Comparison of ENCODE assay signal across 8 cellular contexts in the genomic region with DNA sequence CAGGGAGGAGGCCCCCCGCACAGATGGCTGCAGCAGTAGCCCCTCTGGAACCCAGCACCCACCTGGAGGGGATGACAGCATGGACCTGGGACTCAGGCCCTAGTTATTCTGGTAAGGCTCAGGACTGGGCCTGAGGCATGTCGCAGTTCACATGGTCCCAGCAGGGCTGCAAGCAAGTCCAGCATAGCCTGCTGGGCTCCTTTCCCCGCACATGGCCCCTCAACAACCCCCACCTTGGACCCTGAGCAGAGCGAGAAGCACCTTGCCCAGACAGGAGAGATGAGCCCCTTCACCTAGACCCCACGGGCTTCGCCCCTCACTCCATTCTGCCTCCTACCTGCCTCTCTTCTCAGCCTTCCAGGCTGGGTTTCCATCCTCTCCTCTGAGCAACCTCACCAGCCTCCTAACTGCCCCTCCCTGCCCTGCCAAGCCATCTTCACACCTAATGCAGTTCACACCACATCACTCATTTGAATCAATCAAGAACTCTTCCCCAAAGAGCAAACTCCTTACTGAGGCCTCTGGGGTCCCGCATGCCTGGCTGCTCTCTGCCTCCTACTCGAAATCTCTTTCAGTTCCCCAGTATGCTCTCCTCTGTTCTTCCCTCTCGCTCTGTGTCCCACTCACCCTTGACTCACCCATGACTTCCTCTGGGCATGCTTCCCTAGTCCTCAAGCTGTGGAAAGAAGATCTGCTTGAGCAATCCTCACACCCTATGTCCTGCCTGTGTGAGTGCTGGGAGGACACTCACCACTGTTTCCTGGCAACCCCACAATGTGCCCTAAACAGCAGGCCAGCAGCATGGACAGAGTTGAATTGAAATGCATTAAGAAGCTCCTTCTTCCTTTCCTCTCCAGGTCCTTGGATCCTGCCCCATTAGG. TPM values are rescaled to one million over a fixed set of nuclear protein-coding genes. Genes with fewer than 3 reads are reported as not detected.
DNase-seq lines count a peak whose midpoint lies in the region; ATAC-seq, FAIRE-seq and TF ChIP-seq lines count a peak whose summit lies in the region.

No MANE protein-coding gene starts in this region.

- H3K27me3 Mint-ChIP-seq in T-cell (no peaks in the 10 kb centered on the region), osteocyte (ENCODE audit: unreplicated experiment) (no peaks in the 10 kb centered on the region)

- POLR2A ChIA-PET in T-cell (lab: Charles Lee): no interaction called here

- H3K9me3 Mint-ChIP-seq in T-cell (no peaks in the 10 kb centered on the region), osteocyte (ENCODE audit: unreplicated experiment) (no peaks in the 10 kb centered on the region)

- no peak for TF ChIP-seq POLR2A in H54 (IDR thresholded peaks at IDR 0.05; ENCODE audit: low read depth, low read length)

- no peak for TF ChIP-seq CTCF in osteocyte (IDR thresholded peaks at IDR 0.05)

- H3K4me3 Mint-ChIP-seq in T-cell (peak overlapping the region in 1 of 3 donors; percentile 19), osteocyte (ENCODE audit: unreplicated experiment) (no peak overlapping the region)

- CTCF ChIA-PET in T-cell (lab: Charles Lee): interaction anchor here in 1 of 2 donors (1.1 kb wide), 1 partner anchor 12 kb away, joined by 3 read pairs; no protein-coding TSS in a partner anchor

- DNase-seq in AG08395 (ENCODE audit: low spot score) (peak; percentile 98), H54 (ENCODE audit: insufficient read length, low spot score) (peak; percentile 74), T-cell (no peak), fibroblast of the conjunctiva (ENCODE audit: low read depth) (peak; percentile 99), osteocyte (ENCODE audit: extremely low spot score, unreplicated experiment) (no peak), LoVo (ENCODE audit: low spot score) (no peak), NCI-H1092 (lab: John Stamatoyannopoulos, UW) (no peak), NCI-H1048 (lab: John Stamatoyannopoulos, UW) (no peak)

- peak; percentile 89 for FAIRE-seq in H54 (lab: Jason Lieb, UNC)

- peaks cover 26 to 66% (median 60%) of the 10 kb centered on the region in 3 donors for H3K4me1 Mint-ChIP-seq in T-cell
- H3K4me1 Mint-ChIP-seq in osteocyte (ENCODE audit: unreplicated experiment): peaks cover 12% of the 10 kb centered on the region

- H3K27ac Mint-ChIP-seq in T-cell (peak overlapping the region; percentile 62 to 71), osteocyte (ENCODE audit: unreplicated experiment) (peak overlapping the region; percentile 40)

- H3K36me3 Mint-ChIP-seq in T-cell: no peaks in the 10 kb centered on the region
- no peaks in the 10 kb centered on the region for H3K36me3 Mint-ChIP-seq in osteocyte (ENCODE audit: unreplicated experiment)

- no peak for ATAC-seq in T-cell (replicated peaks in 1 of 4)

RNA-seq across cellular contexts. Expression of a gene that starts 9.4 kb away (rescaled TPM):
- 100 to 1,000 TPM in 2 of 5 donors, 10 to 100 TPM in 3; 39.0 to 124 (median 94.8) TPM for total RNA-seq in T-cell
- 3.7 and 4.0 TPM in 2 replicates for total RNA-seq in osteocyte

RNA-seq across cellular contexts. Expression of a gene that starts 32.3 kb away (rescaled TPM):
- total RNA-seq in T-cell (10 to 100 TPM; 20.5 to 48.1 (median 40.5) TPM), osteocyte (49.5 and 49.6 TPM in 2 replicates)

RNA-seq across cellular contexts. Expression of a gene that starts 51.5 kb away (rescaled TPM):
- 10 to 100 TPM; 36.1 to 68.9 (median 53.5) TPM for total RNA-seq in T-cell
- total RNA-seq in osteocyte: 20.4 and 21.3 TPM in 2 replicates

Comparison
In these comparisons a context has a peak if more than half of its experiments do, and no peak if none do; other contexts are left out.
1. DNase-seq: peak in AG08395 (single experiment), H54 (single experiment) and fibroblast of the conjunctiva (single experiment); none in T-cell (0 of 34), osteocyte (single experiment), LoVo (single experiment), NCI-H1092 (single experiment) and NCI-H1048 (single experiment).